In the genomic region with DNA sequence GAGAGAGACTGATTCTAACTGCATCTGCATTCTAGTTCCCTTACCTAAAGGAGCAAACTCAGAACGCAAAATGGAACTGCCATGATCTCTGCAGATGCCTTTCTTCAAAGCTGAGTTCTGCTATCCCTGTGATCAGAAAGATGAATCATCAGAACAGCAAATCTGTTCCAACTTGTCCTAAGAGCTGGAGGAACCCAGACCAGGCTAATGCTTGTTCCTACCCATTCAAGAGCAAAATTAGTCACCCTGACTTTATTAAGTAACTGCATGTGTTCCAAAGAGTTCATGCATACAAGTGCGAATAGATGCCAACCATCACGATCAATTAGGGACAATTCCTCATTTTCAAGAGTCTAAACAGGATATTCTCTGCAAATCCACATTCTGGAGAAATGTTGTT, we compare ENCODE assay signal across 9 cellular contexts. TPM values are rescaled to one million over a fixed set of nuclear protein-coding genes. Genes with fewer than 3 reads are reported as not detected.
DNase-seq lines count a peak whose midpoint lies in the region; ATAC-seq and TF ChIP-seq lines count a peak whose summit lies in the region.
"Had no signal": no experiment of that assay in that cellular context is flagged by ENCODE, and none has a peak within 500 bp of the region (broad histone marks: within the 10 kb centered on the region; RNA-seq: fewer than 3 reads in every experiment).

No MANE protein-coding gene starts in this region.

- no peak overlapping the region for H2AFZ ChIP-seq in mesenchymal stem cell (ENCODE audit: low read depth, low read length)

- H3K9me3 Mint-ChIP-seq in stimulated activated naive CD8-positive, alpha-beta T cell treated with anti-CD3 and anti-CD28 coated beads, Interleukin-15, amount 100 ng/mL, for 72 hours, result no peaks in the 10 kb centered on the region
- H3K9me3 Mint-ChIP-seq in activated T-helper 2 cell treated with anti-CD3 and anti-CD28 coated beads, Interferon-gamma antibody, Interleukin-2, Interleukin-4, amounts not matched to agents 10 μg/mL and 5 μg/mL and 100 μg/mL, durations not matched to agents 14 hours and 24 hours and 36 hours, result no peaks in the 10 kb centered on the region

- H3K27me3 ChIP-seq in mesenchymal stem cell (ENCODE audit: control insufficient read depth in 1 of 2, insufficient read depth in 1 of 2, low read length in 2 of 2) (no peaks in the 10 kb centered on the region), vagina (no peaks in the 10 kb centered on the region)
- H3K27me3 ChIP-seq: colonic mucosa had no signal

- H3K27me3 Mint-ChIP-seq in stimulated activated naive CD8-positive, alpha-beta T cell treated with anti-CD3 and anti-CD28 coated beads, Interleukin-15, amount 100 ng/mL, for 72 hours, result no peaks in the 10 kb centered on the region
- H3K27me3 Mint-ChIP-seq in activated T-helper 2 cell treated with anti-CD3 and anti-CD28 coated beads, Interferon-gamma antibody, Interleukin-2, Interleukin-4, amounts not matched to agents 10 μg/mL and 5 μg/mL and 100 μg/mL, durations not matched to agents 14 hours and 24 hours and 36 hours (ENCODE audit: low read depth), result no peaks in the 10 kb centered on the region

- no peak overlapping the region for H3K14ac ChIP-seq in mesenchymal stem cell (ENCODE audit: low read length in 2 of 2)

- H3K9me3 ChIP-seq in mesenchymal stem cell (ENCODE audit: control insufficient read depth, low read length), result no peaks in the 10 kb centered on the region
- H3K9me3 ChIP-seq in vagina, result no peaks in the 10 kb centered on the region
- H3K9me3 ChIP-seq: colonic mucosa had no signal

- H4K8ac ChIP-seq in mesenchymal stem cell (ENCODE audit: low read length), result no peak overlapping the region

- no peak for DNase-seq in stimulated activated naive CD8-positive, alpha-beta T cell treated with anti-CD3 and anti-CD28 coated beads, Interleukin-15, Interleukin-2, amounts not matched to agents 100 U/mL and 50 U/mL, for 24 hours
- DNase-seq in stimulated activated naive CD8-positive, alpha-beta T cell treated with anti-CD3 and anti-CD28 coated beads, Interleukin-15, amount 100 ng/mL, for 72 hours, result no peak
- DNase-seq in cardiac fibroblast (ENCODE audit: low read depth in 2 of 2) (peak; percentile 63 to 84), mesenchymal stem cell (peak; percentile 84), vagina (ENCODE audit: extremely low spot score in 2 of 2) (peak in 1 of 2 donors; percentile 81)
- DNase-seq in activated T-helper 2 cell treated with anti-CD3 and anti-CD28 coated beads, Interferon-gamma antibody, Interleukin-2, Interleukin-4, amounts not matched to agents 10 μg/mL and 5 μg/mL and 100 μg/mL, durations not matched to agents 14 hours and 24 hours and 36 hours (ENCODE audit: low spot score), result no peak
- no peak for DNase-seq in stimulated activated naive CD4-positive, alpha-beta T cell (lab: John Stamatoyannopoulos, UW)
- DNase-seq: colonic mucosa had no signal

- H3K23ac ChIP-seq in mesenchymal stem cell (ENCODE audit: low read length in 2 of 2), result no peak overlapping the region

- H3K79me1 ChIP-seq in mesenchymal stem cell (replicated peaks; ENCODE audit: low read length, poor library complexity, severe bottlenecking), result peaks cover 14% of the 10 kb centered on the region

- no peak for TF ChIP-seq POLR2A in vagina (IDR thresholded peaks at IDR 0.05)

- H3K18ac ChIP-seq in mesenchymal stem cell (ENCODE audit: low read depth in 1 of 2, low read length in 2 of 2), result no peak overlapping the region

- no peak overlapping the region for H2BK5ac ChIP-seq in mesenchymal stem cell (ENCODE audit: low read depth, low read length, poor library complexity, severe bottlenecking)

- peaks cover 83% of the 10 kb centered on the region for H3K4me1 Mint-ChIP-seq in stimulated activated naive CD8-positive, alpha-beta T cell treated with anti-CD3 and anti-CD28 coated beads, Interleukin-15, amount 100 ng/mL, for 72 hours
- peaks cover 46% of the 10 kb centered on the region for H3K4me1 Mint-ChIP-seq in activated T-helper 2 cell treated with anti-CD3 and anti-CD28 coated beads, Interferon-gamma antibody, Interleukin-2, Interleukin-4, amounts not matched to agents 10 μg/mL and 5 μg/mL and 100 μg/mL, durations not matched to agents 14 hours and 24 hours and 36 hours (ENCODE audit: low read depth)

- peaks cover 3 to 8% of the 10 kb centered on the region in 2 experiments for H3K36me3 ChIP-seq in mesenchymal stem cell (ENCODE audit: control insufficient read depth in 1 of 2, insufficient read depth in 2 of 2, low read depth in 1 of 2, low read length in 2 of 2)
- H3K36me3 ChIP-seq in vagina, result no peaks in the 10 kb centered on the region
- H3K36me3 ChIP-seq: colonic mucosa had no signal

- peak; percentile 29 for ATAC-seq in stimulated activated naive CD8-positive, alpha-beta T cell treated with anti-CD3 and anti-CD28 coated beads, Interleukin-15, Interleukin-2, amounts not matched to agents 100 U/mL and 50 U/mL, for 24 hours
- no peak for ATAC-seq in stimulated activated naive CD8-positive, alpha-beta T cell treated with anti-CD3 and anti-CD28 coated beads, Interleukin-15, amount 100 ng/mL, for 72 hours
- no peak for ATAC-seq in GM18517 (IDR thresholded peaks at IDR 0.05; ENCODE audit: unreplicated experiment)

- no peak overlapping the region for H2BK120ac ChIP-seq in mesenchymal stem cell (ENCODE audit: low read depth, low read length)

- peak overlapping the region in 1 of 2 experiments; percentile 22 for H2BK12ac ChIP-seq in mesenchymal stem cell (ENCODE audit: low read length in 2 of 2)

- TF ChIP-seq CTCF in cardiac fibroblast (IDR thresholded peaks at IDR 0.05; ENCODE audit: low read depth, low read length), result no peak
- no peak for TF ChIP-seq CTCF in vagina (IDR thresholded peaks at IDR 0.05)

- 63% methylated on average over 3 of the region's 3 CpGs for WGBS in mesenchymal stem cell

- no peak overlapping the region for H3K4me2 ChIP-seq in mesenchymal stem cell (ENCODE audit: low read length, poor library complexity, severe bottlenecking)

- H2BK15ac ChIP-seq in mesenchymal stem cell (ENCODE audit: low read depth, poor library complexity, severe bottlenecking), result no peak overlapping the region

- H4K91ac ChIP-seq in mesenchymal stem cell (ENCODE audit: low read length), result no peak overlapping the region

- H3K4me1 ChIP-seq in mesenchymal stem cell (ENCODE audit: control insufficient read depth, insufficient read depth, low read depth, low read length) (peaks cover 34% of the 10 kb centered on the region), vagina (peaks cover 63% of the 10 kb centered on the region)

- no peak overlapping the region for H3K4ac ChIP-seq in mesenchymal stem cell (ENCODE audit: low read depth in 1 of 2, low read length in 2 of 2)

- H3K9ac ChIP-seq in mesenchymal stem cell (ENCODE audit: low read length), result peak overlapping the region; percentile 86

- H3K36me3 Mint-ChIP-seq in activated T-helper 2 cell treated with anti-CD3 and anti-CD28 coated beads, Interferon-gamma antibody, Interleukin-2, Interleukin-4, amounts not matched to agents 10 μg/mL and 5 μg/mL and 100 μg/mL, durations not matched to agents 14 hours and 24 hours and 36 hours (ENCODE audit: low read depth), result peaks cover 62% of the 10 kb centered on the region

- H3K27ac ChIP-seq in mesenchymal stem cell (ENCODE audit: low read length, poor library complexity, severe bottlenecking) (peak overlapping the region; percentile 27), vagina (peak overlapping the region; percentile 84)

- intact Hi-C loops in vagina (cut with DNase I), result no loop called here
- intact Hi-C loops in activated T-helper 2 cell treated with anti-CD3 and anti-CD28 coated beads, Interferon-gamma antibody, Interleukin-2, Interleukin-4, amounts not matched to agents 10 μg/mL and 5 μg/mL and 100 μg/mL, durations not matched to agents 14 hours and 24 hours and 36 hours (cut with micrococcal nuclease), result loop anchor here (2.0 kb wide), 1 partner anchor 13 kb away; no protein-coding TSS in a partner anchor

- no peak overlapping the region for H2AK5ac ChIP-seq in mesenchymal stem cell (ENCODE audit: low read length, severe bottlenecking)

- H3K27ac Mint-ChIP-seq in stimulated activated naive CD8-positive, alpha-beta T cell treated with anti-CD3 and anti-CD28 coated beads, Interleukin-15, amount 100 ng/mL, for 72 hours, result no peak overlapping the region
- no peak overlapping the region for H3K27ac Mint-ChIP-seq in activated T-helper 2 cell treated with anti-CD3 and anti-CD28 coated beads, Interferon-gamma antibody, Interleukin-2, Interleukin-4, amounts not matched to agents 10 μg/mL and 5 μg/mL and 100 μg/mL, durations not matched to agents 14 hours and 24 hours and 36 hours

- H3K4me3 Mint-ChIP-seq in stimulated activated naive CD8-positive, alpha-beta T cell treated with anti-CD3 and anti-CD28 coated beads, Interleukin-15, amount 100 ng/mL, for 72 hours, result no peak overlapping the region
- no peak overlapping the region for H3K4me3 Mint-ChIP-seq in activated T-helper 2 cell treated with anti-CD3 and anti-CD28 coated beads, Interferon-gamma antibody, Interleukin-2, Interleukin-4, amounts not matched to agents 10 μg/mL and 5 μg/mL and 100 μg/mL, durations not matched to agents 14 hours and 24 hours and 36 hours (ENCODE audit: low read depth)

- no peak overlapping the region for H3K4me3 ChIP-seq in cardiac fibroblast (replicated peaks in 1 of 2; ENCODE audit: low read depth in 2 of 2, low read length in 2 of 2)
- peak overlapping the region in 1 of 2 experiments; percentile 79 for H3K4me3 ChIP-seq in mesenchymal stem cell (ENCODE audit: insufficient read depth in 1 of 2, low read depth in 1 of 2, low read length in 2 of 2)
- H3K4me3 ChIP-seq in vagina, result no peak overlapping the region
- H3K4me3 ChIP-seq: colonic mucosa had no signal

RNA-seq across cellular contexts. Expression of a gene that starts 46.5 kb away (rescaled TPM):
- 7.6 TPM for polyA plus RNA-seq in mesenchymal stem cell (2013, experiment 1 of 2)
- polyA plus RNA-seq in mesenchymal stem cell (2013, experiment 2 of 2), result 8.8 TPM
- 33.6 TPM for total RNA-seq in vagina
- 53.7 and 54.3 TPM in 2 replicates for total RNA-seq in activated T-helper 2 cell treated with anti-CD3 and anti-CD28 coated beads, Interferon-gamma antibody, Interleukin-2, Interleukin-4, amounts not matched to agents 10 μg/mL and 5 μg/mL and 100 μg/mL, durations not matched to agents 14 hours and 24 hours and 36 hours

Comparison
In these comparisons a context has a peak if more than half of its experiments do, and no peak if none do; other contexts are left out.
1. DNase-seq: peak in cardiac fibroblast (2 of 2) and mesenchymal stem cell (single experiment); none in stimulated activated naive CD8-positive, alpha-beta T cell treated with anti-CD3 and anti-CD28 coated beads, Interleukin-15, Interleukin-2, amounts not matched to agents 100 U/mL and 50 U/mL, for 24 hours (single experiment), stimulated activated naive CD8-positive, alpha-beta T cell treated with anti-CD3 and anti-CD28 coated beads, Interleukin-15, amount 100 ng/mL, for 72 hours (0 of 2), activated T-helper 2 cell treated with anti-CD3 and anti-CD28 coated beads, Interferon-gamma antibody, Interleukin-2, Interleukin-4, amounts not matched to agents 10 μg/mL and 5 μg/mL and 100 μg/mL, durations not matched to agents 14 hours and 24 hours and 36 hours (single experiment) and stimulated activated naive CD4-positive, alpha-beta T cell (0 of 6).